ENCODE assay signal across 5 cellular contexts in genomic region chr1:57530861-57531260, GRCh38.
DNase-seq lines count a peak whose midpoint lies in the region; ATAC-seq and TF ChIP-seq lines count a peak whose summit lies in the region.
"Not testable (repeated sequence)": the region's sequence is repeated elsewhere in the genome, so short reads cannot be mapped to it uniquely, and the experiment has no call there.

No MANE protein-coding gene starts in this region.

- H3K4me3 ChIP-seq in epithelial cell of esophagus (ENCODE audit: low read length); trophoblast cell (ENCODE audit: low read depth, low read length): not testable (repeated sequence)

- POLR2A ChIA-PET in WTC11 (lab: Charles Lee): not testable (repeated sequence)

- H3K9me3 Mint-ChIP-seq in H9 (peaks cover 11 to 13% of the 10 kb centered on the region in 2 experiments), WTC11 (peaks cover 50% of the 10 kb centered on the region)

- H4K91ac ChIP-seq in H9 (ENCODE audit: insufficient read length, low read depth, low read length); trophoblast cell (ENCODE audit: low read depth, low read length): not testable (repeated sequence)

- H3K79me2 ChIP-seq in H9 (ENCODE audit: insufficient read depth, low read length); trophoblast cell (ENCODE audit: control insufficient read depth, insufficient read depth, low read length, poor library complexity): not testable (repeated sequence)

- H3K4me1 Mint-ChIP-seq in H9: not testable (repeated sequence)
- H3K4me1 Mint-ChIP-seq in WTC11: peaks cover 16% of the 10 kb centered on the region

- H3K36me3 ChIP-seq in trophoblast cell (ENCODE audit: control insufficient read depth in 1 of 2, insufficient read depth in 2 of 2, low read length in 2 of 2): not testable (repeated sequence)

- H3K23me2 ChIP-seq in H9 (ENCODE audit: insufficient read length, low read depth, low read length, poor library complexity, severe bottlenecking): not testable (repeated sequence)

- H4K20me1 ChIP-seq in H9 (ENCODE audit: control insufficient read depth, insufficient read depth, insufficient read length): not testable (repeated sequence)

- H3K9ac ChIP-seq in H9 (ENCODE audit: extremely low read depth, insufficient read length, low read length); trophoblast cell (ENCODE audit: low read length): not testable (repeated sequence)

- not testable (repeated sequence) for H3K27me3 ChIP-seq in H9 (ENCODE audit: insufficient read depth, low read length); trophoblast cell (ENCODE audit: insufficient read depth, low read length)

- H3K36me3 Mint-ChIP-seq in H9 (ENCODE audit: insufficient read depth in 1 of 3, low read depth in 3 of 3) (peaks cover 6 to 11% (median 10%) of the 10 kb centered on the region in 3 experiments; a peak in 6 of 7 replicates), WTC11 (peaks cover 27% of the 10 kb centered on the region)

- not testable (repeated sequence) for H3K4me2 ChIP-seq in H9 (ENCODE audit: insufficient read depth, insufficient read length, low read length); trophoblast cell (ENCODE audit: low read length)

- not testable (repeated sequence) for H3K4me1 ChIP-seq in H9 (ENCODE audit: insufficient read depth, low read length); trophoblast cell (ENCODE audit: control insufficient read depth in 1 of 2, insufficient read depth in 2 of 2, low read length in 2 of 2)

- not testable (repeated sequence) for H4K5ac ChIP-seq in H9 (ENCODE audit: insufficient read length, low read depth, low read length)

- not testable (repeated sequence) for ATAC-seq in WTC11

- H2BK12ac ChIP-seq in H9 (ENCODE audit: insufficient read length, low read depth, low read length); trophoblast cell (ENCODE audit: low read length): not testable (repeated sequence)

- H3K27me3 Mint-ChIP-seq in H9 (ENCODE audit: low read depth); WTC11 (ENCODE audit: low read depth): not testable (repeated sequence)

- not testable (repeated sequence) for H2AK5ac ChIP-seq in H9 (ENCODE audit: insufficient read length, low read length); trophoblast cell (ENCODE audit: low read length)

- TF ChIP-seq CTCF in H9 (conservative IDR thresholded peaks at IDR 0.05); WTC11 (IDR thresholded peaks at IDR 0.05); epithelial cell of esophagus (IDR thresholded peaks at IDR 0.05; ENCODE audit: insufficient read depth, low read depth, low read length, missing control alignments): not testable (repeated sequence)

- H3K79me1 ChIP-seq in H9 (ENCODE audit: insufficient read depth, low read depth, low read length, poor library complexity, severe bottlenecking); trophoblast cell (ENCODE audit: low read length): not testable (repeated sequence)

- not testable (repeated sequence) for H3K56ac ChIP-seq in H9 (ENCODE audit: insufficient read length, low read depth, low read length)

- H2BK20ac ChIP-seq in H9 (ENCODE audit: low read depth, low read length, poor library complexity, severe bottlenecking): not testable (repeated sequence)

- not testable (repeated sequence) for H2BK5ac ChIP-seq in H9 (ENCODE audit: insufficient read length, low read length); trophoblast cell (ENCODE audit: low read depth, low read length, poor library complexity)

- H3K27ac ChIP-seq in H9 (ENCODE audit: insufficient read length, low read depth, low read length); trophoblast cell (ENCODE audit: low read depth, low read length): not testable (repeated sequence)

- not testable (repeated sequence) for H2AFZ ChIP-seq in H9 (ENCODE audit: low read length); trophoblast cell (ENCODE audit: insufficient read depth, low read length, poor library complexity)

- not testable (repeated sequence) for H3K23ac ChIP-seq in H9 (ENCODE audit: insufficient read length, low read depth, low read length); trophoblast cell (ENCODE audit: low read length)

- DNase-seq in ELF-1 (ENCODE audit: low read depth, low spot score): peak; percentile 66
- DNase-seq in H9: peak; percentile 59
- not testable (repeated sequence) for DNase-seq in WTC11 (ENCODE audit: low spot score)
- peak; percentile 18 for DNase-seq in epithelial cell of esophagus (ENCODE audit: low read depth)
- DNase-seq in trophoblast cell: peak; percentile 20 to 27

- H3K27ac Mint-ChIP-seq in H9 (peak overlapping the region in 2 of 3 experiments; percentile 1 to 81; a peak in 2 of 7 replicates), WTC11 (peak overlapping the region; percentile 24; the same call in 1 of the 2 replicates)

- not testable (repeated sequence) for H3K9me3 ChIP-seq in H9 (ENCODE audit: control insufficient read depth, low read depth, low read length); trophoblast cell (ENCODE audit: insufficient read depth, low read depth, low read length)

- not testable (repeated sequence) for H2BK15ac ChIP-seq in H9 (ENCODE audit: low read depth, low read length)

- CTCF ChIA-PET in WTC11 (lab: Charles Lee): interaction anchor here (0.6 kb wide), 1 partner anchor 24 kb away, joined by 4 read pairs; no protein-coding TSS in a partner anchor

- H3K18ac ChIP-seq in H9 (ENCODE audit: insufficient read length, low read depth, low read length); trophoblast cell (ENCODE audit: low read length): not testable (repeated sequence)

- H2BK120ac ChIP-seq in H9 (ENCODE audit: low read depth, low read length, poor library complexity, severe bottlenecking); trophoblast cell (ENCODE audit: insufficient read depth, low read length, poor library complexity): not testable (repeated sequence)

- no CpG with 5 or more reads among the region's 2 CpGs for WGBS in H9 (ENCODE audit: extremely low coverage, insufficient read length, low lambda C conversion rate)
- no CpG with 5 or more reads among the region's 2 CpGs for WGBS in trophoblast cell (ENCODE audit: extremely low coverage, insufficient coverage, insufficient read length)

- H4K8ac ChIP-seq in H9 (replicated peaks; ENCODE audit: insufficient read length, low read depth, low read length); trophoblast cell (ENCODE audit: low read depth, low read length): not testable (repeated sequence)

- H3K14ac ChIP-seq in H9 (ENCODE audit: insufficient read depth, low read length); trophoblast cell (ENCODE audit: low read length): not testable (repeated sequence)

- H3K4me3 Mint-ChIP-seq in H9, WTC11: not testable (repeated sequence)

- H3K4ac ChIP-seq in H9 (ENCODE audit: low read depth, low read length); trophoblast cell (ENCODE audit: low read depth, low read length): not testable (repeated sequence)

- not testable (repeated sequence) for H4K12ac ChIP-seq in trophoblast cell (ENCODE audit: low read depth, low read length)

- H3T11ph ChIP-seq in H9 (ENCODE audit: low read length): not testable (repeated sequence)
